ENCODE assay signal across 1 cellular context in genomic region chr2:175709248-175709647, GRCh38.
TF ChIP-seq lines count a peak whose summit lies in the region.

No MANE protein-coding gene starts in this region.

TF ChIP-seq in K562, 482 proteins besides CTCF, POLR2A, EP300 and RAD21 (continued from another document):
- TF ChIP-seq ZNF445 (CRISPR knock-in tag; IDR thresholded peaks at IDR 0.05; ENCODE audit: low read depth) (no peak), THAP7 (CRISPR knock-in tag; IDR thresholded peaks at IDR 0.05) (no peak), SRSF7 (optimal IDR thresholded peaks at IDR 0.05; ENCODE audit: low read depth, low read length) (no peak), GMEB1 (CRISPR knock-in tag; IDR thresholded peaks at IDR 0.05) (no peak), ZC3H4 (CRISPR knock-in tag; IDR thresholded peaks at IDR 0.05; ENCODE audit: borderline replicate concordance) (no peak), CAMTA2 (CRISPR knock-in tag; conservative IDR thresholded peaks at IDR 0.05) (no peak), POLR2B (IDR thresholded peaks at IDR 0.05; ENCODE audit: low read depth, partially characterized antibody) (no peak), ARID3B (CRISPR knock-in tag; IDR thresholded peaks at IDR 0.05; ENCODE audit: borderline replicate concordance) (no peak), SREBF2 (CRISPR knock-in tag; IDR thresholded peaks at IDR 0.05) (no peak), CUX1 (CRISPR knock-in tag; IDR thresholded peaks at IDR 0.05) (no peak), ZNF511 (CRISPR knock-in tag; IDR thresholded peaks at IDR 0.05) (no peak), ZNF395 (CRISPR knock-in tag; IDR thresholded peaks at IDR 0.05) (no peak), FOXK2 (conservative IDR thresholded peaks at IDR 0.05 in 1 of 2, IDR thresholded peaks at IDR 0.05 in 1 of 2; ENCODE audit: low read depth in 2 of 2) (peak; percentile 33 to 58; a peak in 2 of 4 replicates), THRB (CRISPR knock-in tag; conservative IDR thresholded peaks at IDR 0.05) (no peak), FOXA3 (CRISPR knock-in tag; conservative IDR thresholded peaks at IDR 0.05 in 1 of 2, IDR thresholded peaks at IDR 0.05 in 1 of 2) (peak in 1 of 2 experiments; percentile 91; a peak in 2 of 4 replicates), ATF7 (IDR thresholded peaks at IDR 0.05) (peak; percentile 47; the same call in 1 of the 2 replicates), FOXA1 (IDR thresholded peaks at IDR 0.05; ENCODE audit: borderline replicate concordance) (no peak), SRSF1 (IDR thresholded peaks at IDR 0.05; ENCODE audit: low read depth, low read length) (no peak), ETV5 (CRISPR knock-in tag; IDR thresholded peaks at IDR 0.05; ENCODE audit: low read depth) (no peak), ZBTB1 (CRISPR knock-in tag; IDR thresholded peaks at IDR 0.05; ENCODE audit: borderline replicate concordance, low read depth) (no peak), STAT5A (IDR thresholded peaks at IDR 0.05; ENCODE audit: borderline replicate concordance, low read length) (no peak), TCF7L2 (IDR thresholded peaks at IDR 0.05; ENCODE audit: low read depth, low read length) (no peak), KAT7 (CRISPR knock-in tag; IDR thresholded peaks at IDR 0.05; ENCODE audit: borderline replicate concordance) (no peak), ZBTB40 (IDR thresholded peaks at IDR 0.05) (no peak), ZBTB40 (CRISPR knock-in tag; IDR thresholded peaks at IDR 0.05) (no peak), PRDM10 (IDR thresholded peaks at IDR 0.05; ENCODE audit: partially characterized antibody) (peak; percentile 94)
